Comparison of ENCODE assay signal across 19 cellular contexts in genomic region chr1:59199147-59199546, GRCh38.
"Had no signal": no experiment of that assay in that cellular context is flagged by ENCODE, and none has a peak within 500 bp of the region (broad histone marks: within the 10 kb centered on the region; RNA-seq: fewer than 3 reads in every experiment).

No MANE protein-coding gene starts in this region.

- H3K27me3 ChIP-seq: esophagus squamous epithelium, neutrophil, pancreas, testis, tibial nerve, upper lobe of left lung had no signal

- DNase-seq: cortex of kidney; effector memory CD8-positive, alpha-beta T cell; erythroblast; esophagus squamous epithelium; foreskin melanocyte; left ventricle myocardium superior; lower lobe of right lung; natural killer cell; pancreas; stimulated activated CD4-positive, alpha-beta T cell treated with anti-CD3 and anti-CD28 coated beads, Interleukin-4, amount 100 ng/mL, for 4 hours; stimulated activated naive CD8-positive, alpha-beta T cell treated with anti-CD3 and anti-CD28 coated beads, Interleukin-15, Interleukin-2, amounts not matched to agents 100 U/mL and 50 U/mL, for 24 hours; substantia nigra; testis; upper lobe of left lung had no signal

- ATAC-seq: effector memory CD8-positive, alpha-beta T cell; left ventricle myocardium superior; lower lobe of right lung; natural killer cell; sciatic nerve; stimulated activated memory B cell treated with anti-CD40 and anti-IgM and Interleukin-4, amounts not matched to agents 10 μg/mL and 1 μg/mL and 100 μg/mL, for 72 hours; stimulated activated naive CD8-positive, alpha-beta T cell treated with anti-CD3 and anti-CD28 coated beads, Interleukin-15, Interleukin-2, amounts not matched to agents 100 U/mL and 50 U/mL, for 24 hours had no signal

- H3K9me3 ChIP-seq: esophagus squamous epithelium, lower lobe of right lung, neutrophil, pancreas, testis, tibial nerve, upper lobe of left lung had no signal

- H3K36me3 ChIP-seq: esophagus squamous epithelium, lower lobe of right lung, neutrophil, pancreas, tibial nerve, upper lobe of left lung had no signal

- H3K4me3 ChIP-seq: esophagus squamous epithelium, lower lobe of right lung, pancreas, testis, tibial nerve, upper lobe of left lung had no signal

- H3K27me3 Mint-ChIP-seq: stimulated activated memory B cell treated with anti-CD40 and anti-IgM and Interleukin-4, amounts not matched to agents 10 μg/mL and 1 μg/mL and 100 μg/mL, for 72 hours had no signal

- H3K4me1 ChIP-seq: testis had no signal

- H3K4me3 Mint-ChIP-seq: effector memory CD8-positive, alpha-beta T cell; natural killer cell; neural crest cell; stimulated activated memory B cell treated with anti-CD40 and anti-IgM and Interleukin-4, amounts not matched to agents 10 μg/mL and 1 μg/mL and 100 μg/mL, for 72 hours had no signal

- H3K27ac Mint-ChIP-seq: effector memory CD8-positive, alpha-beta T cell; natural killer cell; stimulated activated memory B cell treated with anti-CD40 and anti-IgM and Interleukin-4, amounts not matched to agents 10 μg/mL and 1 μg/mL and 100 μg/mL, for 72 hours had no signal

- H3K4me1 Mint-ChIP-seq: natural killer cell, neural crest cell had no signal

- H3K27ac ChIP-seq: esophagus squamous epithelium, lower lobe of right lung, neutrophil, testis, tibial nerve, upper lobe of left lung had no signal

- H3K36me3 Mint-ChIP-seq: natural killer cell; stimulated activated memory B cell treated with anti-CD40 and anti-IgM and Interleukin-4, amounts not matched to agents 10 μg/mL and 1 μg/mL and 100 μg/mL, for 72 hours had no signal

- H3K9me3 Mint-ChIP-seq: effector memory CD8-positive, alpha-beta T cell; stimulated activated memory B cell treated with anti-CD40 and anti-IgM and Interleukin-4, amounts not matched to agents 10 μg/mL and 1 μg/mL and 100 μg/mL, for 72 hours had no signal
